ENCODE assay signal across 8 cellular contexts in genomic region chr6:24991748-24992467, GRCh38. TPM values are rescaled to one million over a fixed set of nuclear protein-coding genes. Genes with fewer than 3 reads are reported as not detected.
A peak's percentile ranks its signal among the peaks of the same experiment; 100 is the strongest.
DNase-seq lines count a peak whose midpoint lies in the region; ATAC-seq and TF ChIP-seq lines count a peak whose summit lies in the region.

No MANE protein-coding gene starts in this region.

- no peaks in the 10 kb centered on the region for H3K36me3 ChIP-seq in parathyroid adenoma (ENCODE audit: control insufficient read depth, insufficient read depth, low read length)
- H3K36me3 ChIP-seq in vagina, result no peaks in the 10 kb centered on the region

- no peak overlapping the region for H3K9ac ChIP-seq in parathyroid adenoma

- intact Hi-C loops in vagina (cut with DNase I), result no loop called here

- no peaks in the 10 kb centered on the region for H3K79me2 ChIP-seq in parathyroid adenoma

- H3K4me2 ChIP-seq in parathyroid adenoma (ENCODE audit: low read length), result no peak overlapping the region

- no peak for TF ChIP-seq POLR2A in vagina (IDR thresholded peaks at IDR 0.05)

- H3K4me3 ChIP-seq in parathyroid adenoma (ENCODE audit: low read depth, low read length) (no peak overlapping the region), vagina (no peak overlapping the region)

- DNase-seq in COR-L47 (lab: John Stamatoyannopoulos, UW), result peak; percentile 32
- DNase-seq in NOMO-1 treated with dmso at 0.1 percent for 144 hours (lab: John Stamatoyannopoulos, UW; ENCODE audit: unreplicated experiment), result peak; percentile 59
- DNase-seq in activated CD8-positive, alpha-beta memory T cell treated with anti-CD3 and anti-CD28 coated beads, Interleukin-2, amount 50 U/mL, for 48 hours, result peak; percentile 72
- peak; percentile 37 for DNase-seq in fibroblast of gingiva (ENCODE audit: low read depth)
- DNase-seq in vagina (ENCODE audit: extremely low spot score in 2 of 2), result no peak

- TF ChIP-seq CTCF in parathyroid adenoma (IDR thresholded peaks at IDR 0.05) (peak; percentile 63), vagina (IDR thresholded peaks at IDR 0.05) (peak; percentile 19 to 76 (median 49))

- H2AFZ ChIP-seq in parathyroid adenoma, result peak overlapping the region; percentile 19

- H3K27ac ChIP-seq in parathyroid adenoma, result no peak overlapping the region
- no peak overlapping the region for H3K27ac ChIP-seq in vagina

- H3K9me3 ChIP-seq in parathyroid adenoma (ENCODE audit: control insufficient read depth, low read length) (no peaks in the 10 kb centered on the region), vagina (no peaks in the 10 kb centered on the region)

- H3K27me3 ChIP-seq in parathyroid adenoma (ENCODE audit: control insufficient read depth, insufficient read depth, low read length) (no peaks in the 10 kb centered on the region), vagina (no peaks in the 10 kb centered on the region)

- H3K4me1 ChIP-seq in parathyroid adenoma, result no peaks in the 10 kb centered on the region
- no peaks in the 10 kb centered on the region for H3K4me1 ChIP-seq in vagina

- ATAC-seq in GM19438 (IDR thresholded peaks at IDR 0.05; ENCODE audit: low read depth, unreplicated experiment), result peak; percentile 80
- peak; percentile 80 for ATAC-seq in HG03469 (IDR thresholded peaks at IDR 0.05; ENCODE audit: unreplicated experiment)

RNA-seq across cellular contexts. Expression of gene RIPOR2, which starts 56.1 kb away (rescaled TPM):
- total RNA-seq in vagina, result 19.4 TPM

Comparison
In these comparisons a context has a peak if more than half of its experiments do, and no peak if none do; other contexts are left out.
1. DNase-seq: peak in COR-L47 (single experiment), NOMO-1 treated with dmso at 0.1 percent for 144 hours (single experiment), activated CD8-positive, alpha-beta memory T cell treated with anti-CD3 and anti-CD28 coated beads, Interleukin-2, amount 50 U/mL, for 48 hours (single experiment) and fibroblast of gingiva (single experiment); none in vagina (0 of 2).